In the genomic region with DNA sequence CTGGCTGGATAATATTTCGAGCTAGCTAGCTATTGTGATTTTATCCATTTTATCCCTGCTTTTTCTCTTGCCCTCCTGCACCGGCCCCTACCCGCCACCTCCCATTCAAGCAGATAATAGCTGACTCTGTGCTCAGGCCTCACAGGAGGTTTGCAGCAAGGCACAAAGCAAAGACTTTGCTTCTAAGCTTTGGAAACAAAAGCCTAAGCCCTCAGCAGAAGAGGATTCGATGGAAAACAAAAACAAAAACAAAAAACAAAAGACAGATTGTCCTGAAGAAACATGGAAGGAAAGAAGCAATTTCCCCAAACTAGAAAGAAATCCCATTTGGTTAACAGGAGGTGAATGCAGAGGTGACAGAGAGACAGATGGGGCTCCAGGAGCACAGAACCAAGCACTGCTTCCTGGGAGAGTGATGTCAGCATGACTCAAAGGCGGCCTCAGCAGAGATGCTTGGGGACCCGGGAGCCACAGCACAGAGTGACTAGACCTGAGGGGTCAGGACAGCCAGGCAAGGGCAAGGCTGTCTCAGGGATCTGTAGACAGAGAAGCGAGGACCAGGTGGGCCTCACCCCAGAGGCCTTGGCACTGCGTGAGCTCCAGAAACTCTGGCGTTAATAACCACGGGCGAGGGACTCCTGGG, we compare ENCODE assay signal across 13 cellular contexts. TPM values are rescaled to one million over a fixed set of nuclear protein-coding genes. Genes with fewer than 3 reads are reported as not detected.
DNase-seq lines count a peak whose midpoint lies in the region; ATAC-seq and TF ChIP-seq lines count a peak whose summit lies in the region.
"Had no signal": no experiment of that assay in that cellular context is flagged by ENCODE, and none has a peak within 500 bp of the region (broad histone marks: within the 10 kb centered on the region; RNA-seq: fewer than 3 reads in every experiment).

No MANE protein-coding gene starts in this region.

- peak overlapping the region; percentile 14; the same call in 1 of the 2 replicates for H4K91ac ChIP-seq in IMR-90 (ENCODE audit: insufficient read depth, low read depth, low read length)
- H4K91ac ChIP-seq in neuronal stem cell (ENCODE audit: low read depth, low read length, poor library complexity) = no peak overlapping the region

- no peak overlapping the region for H3K18ac ChIP-seq in IMR-90 (ENCODE audit: low read depth, low read length)
- H3K18ac ChIP-seq in neuronal stem cell (ENCODE audit: low read length) = peak overlapping the region; percentile 68

- no peaks in the 10 kb centered on the region for H3K79me1 ChIP-seq in IMR-90 (ENCODE audit: low read depth in 1 of 2, low read length in 2 of 2)
- no peaks in the 10 kb centered on the region for H3K79me1 ChIP-seq in neuronal stem cell (ENCODE audit: low read depth, low read length)

- H2BK15ac ChIP-seq in IMR-90 (ENCODE audit: low read depth, low read length) (no peak overlapping the region), neuronal stem cell (ENCODE audit: low read length) (peak overlapping the region; percentile 53)

- WGBS in IMR-90 (ENCODE audit: extremely low coverage in 2 of 2, insufficient read length in 1 of 2), 2 experiments = 33% methylated on average over 1 of the region's 11 CpGs; no CpG with 5 or more reads in 1 of the 2 experiments
- no CpG with 5 or more reads among the region's 11 CpGs for WGBS in neuronal stem cell (ENCODE audit: extremely low coverage in 2 of 2, insufficient read length in 2 of 2, insufficient replicate concordance in 1 of 2), 2 donors
- 88% methylated on average over 11 of the region's 11 CpGs for WGBS in smooth muscle cell (ENCODE audit: low lambda C conversion rate)

- TF ChIP-seq RAD21 in IMR-90 (IDR thresholded peaks at IDR 0.05; ENCODE audit: low read length) = no peak

- no peak overlapping the region for H2BK12ac ChIP-seq in neuronal stem cell (ENCODE audit: low read length)

- H3K4me3 ChIP-seq in IMR-90 (ENCODE audit: insufficient read depth, low read depth, low read length) (no peak overlapping the region), neuronal stem cell (ENCODE audit: low read length in 2 of 2) (no peak overlapping the region), smooth muscle cell (no peak overlapping the region)
- H3K4me3 ChIP-seq: right lobe of liver, uterus had no signal

- H2AK5ac ChIP-seq in IMR-90 (ENCODE audit: low read depth, low read length) (no peak overlapping the region), neuronal stem cell (ENCODE audit: low read depth, low read length) (no peak overlapping the region)

- H3K9me3 ChIP-seq in IMR-90 (ENCODE audit: control insufficient read depth, insufficient read depth, low read length) (no peaks in the 10 kb centered on the region), neuronal stem cell (replicated peaks in 1 of 2; ENCODE audit: control insufficient read depth in 2 of 2, insufficient read depth in 1 of 2, low read depth in 1 of 2, low read length in 2 of 2) (peaks cover 0 to 4% of the 10 kb centered on the region in 2 donors), smooth muscle cell (replicated peaks; ENCODE audit: low read depth) (no peaks in the 10 kb centered on the region)
- H3K9me3 ChIP-seq: right lobe of liver, uterus had no signal

- H3K27me3 ChIP-seq in IMR-90 (ENCODE audit: control insufficient read depth, insufficient read depth, low read length) = no peaks in the 10 kb centered on the region
- no peaks in the 10 kb centered on the region for H3K27me3 ChIP-seq in neuronal stem cell (ENCODE audit: control insufficient read depth in 3 of 3, insufficient read depth in 3 of 3, low read depth in 1 of 3, low read length in 3 of 3)
- no peaks in the 10 kb centered on the region for H3K27me3 ChIP-seq in smooth muscle cell (ENCODE audit: low read depth)
- H3K27me3 ChIP-seq: right lobe of liver, uterus had no signal

- peak overlapping the region; percentile 82 for H2AFZ ChIP-seq in IMR-90 (replicated peaks; ENCODE audit: low read length, poor library complexity)
- H2AFZ ChIP-seq in neuronal stem cell (ENCODE audit: low read length) = peak overlapping the region; percentile 88
- no peak overlapping the region for H2AFZ ChIP-seq in smooth muscle cell (ENCODE audit: low read depth)

- CTCF ChIA-PET in IMR-90 (lab: Yijun Ruan, JAX) = interaction anchor here (0.6 to 1.2 kb wide), 2 partner anchors 17 to 27 kb away, joined by 3 to 4 read pairs; no protein-coding TSS in a partner anchor

- H3F3A ChIP-seq in smooth muscle cell (ENCODE audit: low read depth) = no peaks in the 10 kb centered on the region

- H2BK20ac ChIP-seq in IMR-90 (ENCODE audit: low read depth, low read length) = peak overlapping the region; percentile 51

- H3K27ac ChIP-seq in IMR-90 (ENCODE audit: insufficient read depth, low read length) = no peak overlapping the region
- peak overlapping the region; percentile 85 for H3K27ac ChIP-seq in neuronal stem cell (replicated peaks; ENCODE audit: low read length)
- no peak overlapping the region for H3K27ac ChIP-seq in smooth muscle cell (ENCODE audit: low read depth)
- H3K27ac ChIP-seq: right lobe of liver, uterus had no signal

- no peak overlapping the region for H2BK5ac ChIP-seq in IMR-90 (ENCODE audit: low read depth, low read length, poor library complexity, severe bottlenecking)
- H2BK5ac ChIP-seq in neuronal stem cell (ENCODE audit: low read length) = peak overlapping the region; percentile 77

- H2BK120ac ChIP-seq in IMR-90 (ENCODE audit: low read depth, low read length) = peak overlapping the region; percentile 44; the same call in 1 of the 2 replicates
- H2BK120ac ChIP-seq in neuronal stem cell (ENCODE audit: low read depth, low read length) = no peak overlapping the region

- H3K14ac ChIP-seq in IMR-90 (replicated peaks; ENCODE audit: low read depth, low read length) (no peak overlapping the region; the same call in 1 of the 2 replicates), neuronal stem cell (ENCODE audit: low read length) (no peak overlapping the region)

- dilution Hi-C loops in IMR-90 (cut with HindIII; ENCODE audit: low sequenced_read_pairs, unreplicated experiment) = no loop called here

- H3K56ac ChIP-seq in IMR-90 (ENCODE audit: extremely low read depth, insufficient read depth, low read length) = no peak overlapping the region; the same call in 1 of the 2 replicates

- peak; percentile 78 for ATAC-seq in IMR-90 (ENCODE audit: low read depth)
- no peak for ATAC-seq in GM21526 (IDR thresholded peaks at IDR 0.05; ENCODE audit: low FRiP score, unreplicated experiment)

- H3K23ac ChIP-seq in IMR-90 (ENCODE audit: low read depth, low read length) (0 out of 2 replicates have a peak overlapping the region, but pooled peaks have one; percentile 5), neuronal stem cell (ENCODE audit: low read depth, low read length, poor library complexity) (no peak overlapping the region)

- H3K4ac ChIP-seq in IMR-90 (ENCODE audit: low read depth, low read length) (peak overlapping the region; percentile 5; the same call in 1 of the 2 replicates), neuronal stem cell (ENCODE audit: low read length) (no peak overlapping the region)

- TF ChIP-seq CTCF in IMR-90 (conservative IDR thresholded peaks at IDR 0.05; ENCODE audit: low read depth, low read length) (no peak), smooth muscle cell (IDR thresholded peaks at IDR 0.05; ENCODE audit: borderline replicate concordance, insufficient read depth, poor library complexity, severe bottlenecking) (no peak)

- peaks cover 6% of the 10 kb centered on the region for H3K9me1 ChIP-seq in IMR-90 (ENCODE audit: insufficient read depth, low read length)

- BruUV-seq in IMR-90 (replicated peaks; lab: Mats Ljungman, UMichigan) = no TSS peak

- peaks cover 13% of the 10 kb centered on the region for H3K4me1 ChIP-seq in IMR-90 (ENCODE audit: control insufficient read depth, insufficient read depth, low read length)
- peaks cover 11 to 13% of the 10 kb centered on the region in 2 donors for H3K4me1 ChIP-seq in neuronal stem cell (ENCODE audit: control insufficient read depth in 2 of 2, insufficient read depth in 1 of 2, low read depth in 1 of 2, low read length in 2 of 2)
- peaks cover 13% of the 10 kb centered on the region for H3K4me1 ChIP-seq in smooth muscle cell (ENCODE audit: low read depth)
- H3K4me1 ChIP-seq: right lobe of liver, uterus had no signal

- H3K79me2 ChIP-seq in smooth muscle cell (ENCODE audit: low read depth) = no peaks in the 10 kb centered on the region

- H3K4me2 ChIP-seq in IMR-90 (ENCODE audit: low read depth, low read length) = no peak overlapping the region
- peak overlapping the region; percentile 27 for H3K4me2 ChIP-seq in neuronal stem cell (ENCODE audit: insufficient read depth, low read length, poor library complexity, severe bottlenecking)
- no peak overlapping the region for H3K4me2 ChIP-seq in smooth muscle cell

- H2AK9ac ChIP-seq in IMR-90 (replicated peaks; ENCODE audit: low read depth, low read length, poor library complexity) = peak overlapping the region; percentile 74

- H4K20me1 ChIP-seq in IMR-90 (ENCODE audit: insufficient read depth, low read length) (no peaks in the 10 kb centered on the region), smooth muscle cell (ENCODE audit: low read depth) (no peaks in the 10 kb centered on the region)

- H4K5ac ChIP-seq in IMR-90 (ENCODE audit: low read depth, low read length) = no peak overlapping the region; the same call in 1 of the 2 replicates

- POLR2A ChIA-PET in IMR-90 (lab: Charles Lee; ENCODE audit: unreplicated experiment) = no interaction called here

- H4K8ac ChIP-seq in IMR-90 (ENCODE audit: low read depth in 2 of 2, low read length in 2 of 2) (peak overlapping the region in 1 of 2 experiments; percentile 77; a peak in 1 of 4 replicates), neuronal stem cell (ENCODE audit: low read depth, low read length) (no peak overlapping the region)

- no peaks in the 10 kb centered on the region for H3K36me3 ChIP-seq in IMR-90 (ENCODE audit: control insufficient read depth, insufficient read depth, low read length)
- H3K36me3 ChIP-seq in neuronal stem cell (replicated peaks in 1 of 2; ENCODE audit: control insufficient read depth in 2 of 2, insufficient read depth in 2 of 2, low read length in 2 of 2) = no peaks in the 10 kb centered on the region
- H3K36me3 ChIP-seq in smooth muscle cell (ENCODE audit: low read depth) = no peaks in the 10 kb centered on the region
- H3K36me3 ChIP-seq: right lobe of liver, uterus had no signal

- TF ChIP-seq POLR2A in IMR-90 (IDR thresholded peaks at IDR 0.05; ENCODE audit: low read depth, low read length) = no peak

- H3K9ac ChIP-seq in IMR-90 (ENCODE audit: low read depth, low read length) = no peak overlapping the region
- H3K9ac ChIP-seq in neuronal stem cell (ENCODE audit: low read depth, low read length, poor library complexity) = no peak overlapping the region
- H3K9ac ChIP-seq in smooth muscle cell (ENCODE audit: low read depth) = no peak overlapping the region

- intact Hi-C loops in IMR-90 (cut with micrococcal nuclease) = no loop called here

- DNase-seq in EL (peak; percentile 61), IMR-90 (peak; percentile 61), neuronal stem cell (ENCODE audit: low spot score) (peak; percentile 38), NCI-H187 treated with DMSO at 0.1 percent for 48 hours (lab: John Stamatoyannopoulos, UW) (no peak), smooth muscle cell (lab: John Stamatoyannopoulos, UW; ENCODE audit: unreplicated experiment) (no peak), pons (ENCODE audit: low spot score) (no peak)
- DNase-seq in activated T-helper 9 cell treated with anti-CD3 and anti-CD28 coated beads, Interleukin-2, amount 50 U/mL, for 16 hours (ENCODE audit: low read depth) = peak; percentile 3
- DNase-seq: activated CD4-positive, CD25-positive, alpha-beta regulatory T cell; dermis blood vessel endothelial cell; NCI-H526; right lobe of liver; uterus had no signal

- in situ Hi-C loops in IMR-90 (cut with MboI; ENCODE audit: low sequenced_read_pairs) = no loop called here

RNA-seq across cellular contexts. Expression of a gene that starts 28.4 kb away (rescaled TPM):
- total RNA-seq in IMR-90 (2012; rRNA removed) (12.7 and 13.6 TPM in 2 replicates), smooth muscle cell (17.9 and 20.2 TPM in 2 replicates)
- polyA plus RNA-seq in IMR-90 (2012; rRNA removed) (4.0 and 6.6 TPM in 2 replicates), smooth muscle cell (2.7 and 4.1 TPM in 2 replicates)
- 0.68 and 1.3 TPM in 2 replicates for polyA plus RNA-seq in IMR-90 (2012; cell fraction: cytosol; rRNA removed)
- polyA plus RNA-seq in IMR-90 (2012; cell fraction: nucleus; rRNA removed; ENCODE audit: low replicate concordance) = 2.0 and 13.9 TPM in 2 replicates
- 13.7 TPM for polyA plus RNA-seq in neuronal stem cell (2013, experiment 1 of 2)
- polyA plus RNA-seq in neuronal stem cell (2013, experiment 2 of 2) = 14.6 TPM

Comparison
In these comparisons a context has a peak if more than half of its experiments do, and no peak if none do; other contexts are left out.
1. DNase-seq: peak in EL (single experiment), IMR-90 (single experiment), activated T-helper 9 cell treated with anti-CD3 and anti-CD28 coated beads, Interleukin-2, amount 50 U/mL, for 16 hours (single experiment) and neuronal stem cell (single experiment); none in NCI-H187 treated with DMSO at 0.1 percent for 48 hours (single experiment), smooth muscle cell (single experiment) and pons (single experiment).